27 cellular contexts compared by ENCODE assay signal in genomic region chr18:25275414-25276001, GRCh38.
DNase-seq lines count a peak whose midpoint lies in the region; ATAC-seq and TF ChIP-seq lines count a peak whose summit lies in the region.
"Had no signal": no experiment of that assay in that cellular context is flagged by ENCODE, and none has a peak within 500 bp of the region (broad histone marks: within the 10 kb centered on the region; RNA-seq: fewer than 3 reads in every experiment).

No MANE protein-coding gene starts in this region.

- no peak overlapping the region for H3K27ac ChIP-seq in CD8-positive, alpha-beta T cell (ENCODE audit: low read depth, low read length)
- H3K27ac ChIP-seq: gastroesophageal sphincter, GM23248, lower lobe of right lung, prostate gland, RWPE1, tibial artery had no signal

- peaks cover 2% of the 10 kb centered on the region for H3K27me3 Mint-ChIP-seq in endothelial cell (ENCODE audit: unreplicated experiment)
- H3K27me3 Mint-ChIP-seq in CD8-positive, alpha-beta T cell (ENCODE audit: low read depth), result peaks cover 4% of the 10 kb centered on the region
- H3K27me3 Mint-ChIP-seq in type B pancreatic cell, result no peaks in the 10 kb centered on the region
- H3K27me3 Mint-ChIP-seq: dendritic cell treated with granulocyte-macrophage colony-stimulating factor and Interleukin-4, amounts not matched to agents 40 ng/mL and 50 ng/mL, for 4 days had no signal

- H3K27me3 ChIP-seq in CD8-positive, alpha-beta T cell (ENCODE audit: insufficient read depth, low read length), result no peaks in the 10 kb centered on the region
- H3K27me3 ChIP-seq: gastroesophageal sphincter, tibial artery had no signal

- POLR2A ChIA-PET in CD8-positive, alpha-beta T cell (lab: Charles Lee), result no interaction called here

- no peaks in the 10 kb centered on the region for H3K9me3 ChIP-seq in CD8-positive, alpha-beta T cell (ENCODE audit: low read length)
- H3K9me3 ChIP-seq: gastroesophageal sphincter, lower lobe of right lung, prostate gland, SK-N-SH, tibial artery had no signal

- DNase-seq in Right ventricle myocardium superior (peak; percentile 42), cardiac septum (ENCODE audit: low spot score) (no peak), endothelial cell (ENCODE audit: low spot score) (peak; percentile 21), lung microvascular endothelial cell (ENCODE audit: low read depth in 2 of 2) (peak; percentile 55 to 86), sciatic nerve (ENCODE audit: low spot score) (no peak), type B pancreatic cell (ENCODE audit: extremely low spot score, unreplicated experiment) (no peak)
- no peak for DNase-seq in activated naive CD4-positive, alpha-beta T cell (lab: John Stamatoyannopoulos, UW)
- DNase-seq in CD8-positive, alpha-beta T cell, result no peak
- DNase-seq: activated CD8-positive, alpha-beta T cell treated with anti-CD3 and anti-CD28 coated beads, Interleukin-2, amount 10 ng/mL, durations not matched to agents 7 days and 5 days; anterior cingulate cortex; CD4-positive, alpha-beta memory T cell; central memory CD4-positive, alpha-beta T cell; GM23248; lower lobe of right lung; NCI-H1694 treated with DMSO at 0.1 percent for 48 hours; NCI-H226; NCI-H82; SK-N-SH; small intestine; stimulated activated CD4-positive, alpha-beta T cell treated with anti-CD3 and anti-CD28 coated beads, Interleukin-2, amount 100 ng/mL, for 24 hours; tibial artery had no signal

- ATAC-seq in Right ventricle myocardium superior (ENCODE audit: poor library complexity), result peak; percentile 71
- peak; percentile 76 for ATAC-seq in sciatic nerve
- no peak for ATAC-seq in CD8-positive, alpha-beta T cell
- ATAC-seq: activated CD8-positive, alpha-beta T cell treated with anti-CD3 and anti-CD28 coated beads, Interleukin-2, amount 10 ng/mL, durations not matched to agents 7 days and 5 days; gastroesophageal sphincter; lower lobe of right lung had no signal

- no peaks in the 10 kb centered on the region for H3K4me1 ChIP-seq in CD8-positive, alpha-beta T cell (ENCODE audit: insufficient read depth, low read length)
- H3K4me1 ChIP-seq: lower lobe of right lung, prostate gland, tibial artery had no signal

- peak overlapping the region; percentile 62 for H3K4me3 Mint-ChIP-seq in endothelial cell (ENCODE audit: unreplicated experiment)
- H3K4me3 Mint-ChIP-seq in CD8-positive, alpha-beta T cell, result no peak overlapping the region
- H3K4me3 Mint-ChIP-seq in type B pancreatic cell, result no peak overlapping the region
- H3K4me3 Mint-ChIP-seq: activated CD8-positive, alpha-beta T cell treated with anti-CD3 and anti-CD28 coated beads, Interleukin-2, amount 10 ng/mL, durations not matched to agents 7 days and 5 days; activated naive CD8-positive, alpha-beta T cell; CD4-positive, alpha-beta memory T cell; dendritic cell treated with granulocyte-macrophage colony-stimulating factor and Interleukin-4, amounts not matched to agents 40 ng/mL and 50 ng/mL, for 4 days; T-helper 1 cell treated with Interleukin-12 subunit alpha and Interleukin-12 subunit beta and Interleukin-4 antibody, amounts not matched to agents 30 μg/mL and 1 μg/mL, for 36 hours had no signal

- intact Hi-C loops in Right ventricle myocardium superior (cut with DNase I) (no loop called here), cardiac septum (cut with DNase I) (no loop called here), sciatic nerve (cut with DNase I) (no loop called here)
- intact Hi-C loops in CD8-positive, alpha-beta T cell (cut with DNase I, micrococcal nuclease), result no loop called here

- H3K36me3 Mint-ChIP-seq in endothelial cell (ENCODE audit: low read depth, unreplicated experiment) (peaks cover 53% of the 10 kb centered on the region), type B pancreatic cell (peaks cover 28% of the 10 kb centered on the region)
- no peaks in the 10 kb centered on the region for H3K36me3 Mint-ChIP-seq in CD8-positive, alpha-beta T cell
- H3K36me3 Mint-ChIP-seq: activated naive CD8-positive, alpha-beta T cell; CD4-positive, alpha-beta memory T cell had no signal

- H3K4me3 ChIP-seq in CD8-positive, alpha-beta T cell (ENCODE audit: low read depth, low read length), result no peak overlapping the region
- H3K4me3 ChIP-seq: gastroesophageal sphincter, GM23248, lower lobe of right lung, prostate gland, tibial artery had no signal

- TF ChIP-seq CTCF in endothelial cell (IDR thresholded peaks at IDR 0.05; ENCODE audit: unreplicated experiment), result no peak
- no peak for TF ChIP-seq CTCF in CD8-positive, alpha-beta T cell (IDR thresholded peaks at IDR 0.05)
- TF ChIP-seq CTCF in type B pancreatic cell (conservative IDR thresholded peaks at IDR 0.05), result no peak

- peak overlapping the region; percentile 93 for H3K27ac Mint-ChIP-seq in endothelial cell (ENCODE audit: unreplicated experiment)
- no peak overlapping the region for H3K27ac Mint-ChIP-seq in CD8-positive, alpha-beta T cell
- no peak overlapping the region for H3K27ac Mint-ChIP-seq in type B pancreatic cell
- H3K27ac Mint-ChIP-seq: activated CD8-positive, alpha-beta T cell treated with anti-CD3 and anti-CD28 coated beads, Interleukin-2, amount 10 ng/mL, durations not matched to agents 7 days and 5 days; activated naive CD8-positive, alpha-beta T cell; dendritic cell treated with granulocyte-macrophage colony-stimulating factor and Interleukin-4, amounts not matched to agents 40 ng/mL and 50 ng/mL, for 4 days; T-helper 1 cell treated with Interleukin-12 subunit alpha and Interleukin-12 subunit beta and Interleukin-4 antibody, amounts not matched to agents 30 μg/mL and 1 μg/mL, for 36 hours had no signal

- CTCF ChIA-PET in CD8-positive, alpha-beta T cell (lab: Charles Lee), result no interaction called here

- H3K9me3 Mint-ChIP-seq in endothelial cell (ENCODE audit: unreplicated experiment), result no peaks in the 10 kb centered on the region
- no peaks in the 10 kb centered on the region for H3K9me3 Mint-ChIP-seq in CD8-positive, alpha-beta T cell
- peaks cover 6% of the 10 kb centered on the region for H3K9me3 Mint-ChIP-seq in type B pancreatic cell
- H3K9me3 Mint-ChIP-seq: dendritic cell treated with granulocyte-macrophage colony-stimulating factor and Interleukin-4, amounts not matched to agents 40 ng/mL and 50 ng/mL, for 4 days; T-helper 1 cell treated with Interleukin-12 subunit alpha and Interleukin-12 subunit beta and Interleukin-4 antibody, amounts not matched to agents 30 μg/mL and 1 μg/mL, for 36 hours had no signal

- H3K36me3 ChIP-seq in CD8-positive, alpha-beta T cell (ENCODE audit: insufficient read depth, low read length), result no peaks in the 10 kb centered on the region
- H3K36me3 ChIP-seq: gastroesophageal sphincter, lower lobe of right lung, prostate gland, tibial artery had no signal

- H3K4me1 Mint-ChIP-seq in endothelial cell (ENCODE audit: unreplicated experiment), result peaks cover 76% of the 10 kb centered on the region
- no peaks in the 10 kb centered on the region for H3K4me1 Mint-ChIP-seq in CD8-positive, alpha-beta T cell (ENCODE audit: low read depth)
- peaks cover 53% of the 10 kb centered on the region for H3K4me1 Mint-ChIP-seq in type B pancreatic cell (ENCODE audit: unreplicated experiment)
- H3K4me1 Mint-ChIP-seq: CD4-positive, alpha-beta memory T cell had no signal

Comparison
In these comparisons a context has a peak if more than half of its experiments do, and no peak if none do; other contexts are left out.
1. DNase-seq: peak in Right ventricle myocardium superior (single experiment), endothelial cell (single experiment) and lung microvascular endothelial cell (2 of 2); none in cardiac septum (single experiment), sciatic nerve (single experiment), activated naive CD4-positive, alpha-beta T cell (0 of 4), CD8-positive, alpha-beta T cell (0 of 7) and type B pancreatic cell (single experiment).